In genomic region chr17:79865351-79866210, GRCh38 we compare ENCODE assay signal across 22 cellular contexts. TPM values are rescaled to one million over a fixed set of nuclear protein-coding genes. Genes with fewer than 3 reads are reported as not detected.
A peak's percentile ranks its signal among the peaks of the same experiment; 100 is the strongest.
DNase-seq lines count a peak whose midpoint lies in the region; ATAC-seq, FAIRE-seq and TF ChIP-seq lines count a peak whose summit lies in the region.
"Had no signal": no experiment of that assay in that cellular context is flagged by ENCODE, and none has a peak within 500 bp of the region (broad histone marks: within the 10 kb centered on the region; RNA-seq: fewer than 3 reads in every experiment).

No MANE protein-coding gene starts in this region.

- H2BK5ac ChIP-seq in neuronal stem cell (ENCODE audit: low read length) = peak overlapping the region; percentile 0

- TF ChIP-seq CTCF in HepG2 (CRISPR knock-in tag; IDR thresholded peaks at IDR 0.05) (no peak), right lobe of liver (IDR thresholded peaks at IDR 0.05) (no peak), Panc1 (IDR thresholded peaks at IDR 0.05) (no peak)

- ATAC-seq in HepG2 (no peak), right lobe of liver (no peak), Panc1 (peak; percentile 5; the same call in 1 of the 2 replicates), GM19455 (IDR thresholded peaks at IDR 0.05; ENCODE audit: unreplicated experiment) (no peak)
- ATAC-seq: GM23338, HCT116 had no signal

- H3K36me3 ChIP-seq in HepG2 (replicated peaks in 1 of 2; ENCODE audit: control insufficient read depth in 1 of 2, insufficient read depth in 2 of 2, low read length in 2 of 2) (no peaks in the 10 kb centered on the region), right lobe of liver (no peaks in the 10 kb centered on the region), Panc1 (ENCODE audit: control insufficient read depth, insufficient read depth, low read length) (no peaks in the 10 kb centered on the region), neuronal stem cell (replicated peaks in 1 of 2; ENCODE audit: control insufficient read depth in 2 of 2, insufficient read depth in 2 of 2, low read length in 2 of 2) (no peaks in the 10 kb centered on the region), SJCRH30 (no peaks in the 10 kb centered on the region)

- peak overlapping the region; percentile 18 for H2BK15ac ChIP-seq in neuronal stem cell (ENCODE audit: low read length)

- peak overlapping the region; percentile 53 for H3K18ac ChIP-seq in neuronal stem cell (ENCODE audit: low read length)

- peak overlapping the region; percentile 56 for H3K4ac ChIP-seq in neuronal stem cell (ENCODE audit: low read length)

- H3K79me2 ChIP-seq in HepG2 (ENCODE audit: insufficient read depth, low read length) = no peaks in the 10 kb centered on the region

- H3K9me3 ChIP-seq in HepG2 (ENCODE audit: low read length) = no peaks in the 10 kb centered on the region
- H3K9me3 ChIP-seq in right lobe of liver = no peaks in the 10 kb centered on the region
- no peaks in the 10 kb centered on the region for H3K9me3 ChIP-seq in Panc1 (ENCODE audit: control insufficient read depth, insufficient read depth, low read depth, low read length)
- no peaks in the 10 kb centered on the region for H3K9me3 ChIP-seq in neuronal stem cell (replicated peaks in 1 of 2; ENCODE audit: control insufficient read depth in 2 of 2, insufficient read depth in 1 of 2, low read depth in 1 of 2, low read length in 2 of 2)
- no peaks in the 10 kb centered on the region for H3K9me3 ChIP-seq in SJCRH30 (replicated peaks)

- peak overlapping the region; percentile 27 for H3K23ac ChIP-seq in neuronal stem cell (ENCODE audit: low read depth, low read length, poor library complexity)

- peaks cover 29% of the 10 kb centered on the region for H3K4me1 ChIP-seq in HepG2 (ENCODE audit: insufficient read depth, low read length)
- H3K4me1 ChIP-seq in right lobe of liver = no peaks in the 10 kb centered on the region
- no peaks in the 10 kb centered on the region for H3K4me1 ChIP-seq in Panc1 (ENCODE audit: control insufficient read depth, insufficient read depth, low read length)
- H3K4me1 ChIP-seq in neuronal stem cell (ENCODE audit: control insufficient read depth in 2 of 2, insufficient read depth in 1 of 2, low read depth in 1 of 2, low read length in 2 of 2) = peaks cover 17 to 24% of the 10 kb centered on the region in 2 donors
- H3K4me1 ChIP-seq in SJCRH30 = peaks cover 14% of the 10 kb centered on the region

- in situ Hi-C loops in HepG2 (cut with HindIII; ENCODE audit: extremely low pct_ligation_motif_present, low pct_unique_long_range_greater_than_20kb) = no loop called here
- in situ Hi-C loops in Panc1 (cut with HindIII; ENCODE audit: low pct_unique_long_range_greater_than_20kb, low sequenced_read_pairs) = loop anchor here (25.0 kb wide), 1 partner anchor 122 kb away; no protein-coding TSS in a partner anchor

- H3K4me2 ChIP-seq in HepG2 (ENCODE audit: low read depth, low read length) (no peak overlapping the region), neuronal stem cell (ENCODE audit: insufficient read depth, low read length, poor library complexity, severe bottlenecking) (no peak overlapping the region)
- H3K4me2 ChIP-seq: GM23338, KMS-11 had no signal

- POLR2A ChIA-PET in HepG2 (lab: Yijun Ruan, JAX) = no interaction called here
- POLR2A ChIA-PET in Panc1 (lab: Charles Lee) = interaction anchor here (0.6 kb wide), 1 partner anchor 10 kb away, joined by 3 read pairs; no protein-coding TSS in a partner anchor

- intact Hi-C loops in HepG2 (cut with micrococcal nuclease; ENCODE audit: unreplicated experiment) = no loop called here
- intact Hi-C loops in right lobe of liver (cut with DNase I) = no loop called here
- intact Hi-C loops in Panc1 (cut with micrococcal nuclease; ENCODE audit: unreplicated experiment) = no loop called here

- no peak for TF ChIP-seq RAD21 in HepG2 (CRISPR knock-in tag; IDR thresholded peaks at IDR 0.05)

- H3K79me1 ChIP-seq in neuronal stem cell (ENCODE audit: low read depth, low read length) = no peaks in the 10 kb centered on the region

- H3K27ac ChIP-seq in HepG2 (ENCODE audit: extremely low read length, insufficient read depth, low read length) = no peak overlapping the region
- no peak overlapping the region for H3K27ac ChIP-seq in right lobe of liver
- H3K27ac ChIP-seq in Panc1 (ENCODE audit: low read length) = no peak overlapping the region
- H3K27ac ChIP-seq in neuronal stem cell (replicated peaks; ENCODE audit: low read length) = no peak overlapping the region
- no peak overlapping the region for H3K27ac ChIP-seq in SJCRH30
- H3K27ac ChIP-seq: KMS-11 had no signal

- no peaks in the 10 kb centered on the region for H4K20me1 ChIP-seq in HepG2 (ENCODE audit: insufficient read depth, low read length)

- H2BK12ac ChIP-seq in neuronal stem cell (ENCODE audit: low read length) = no peak overlapping the region

- no peak for TF ChIP-seq EP300 in HepG2 (IDR thresholded peaks at IDR 0.05; ENCODE audit: low read depth in 2 of 2, low read length in 2 of 2)
- TF ChIP-seq EP300 in HepG2 (CRISPR knock-in tag; IDR thresholded peaks at IDR 0.05; ENCODE audit: borderline replicate concordance) = no peak

- H2AFZ ChIP-seq in HepG2 (ENCODE audit: low read length) (no peak overlapping the region), neuronal stem cell (ENCODE audit: low read length) (no peak overlapping the region)
- H2AFZ ChIP-seq: GM23338 had no signal

- peak overlapping the region; percentile 58 for H3K14ac ChIP-seq in neuronal stem cell (ENCODE audit: low read length)

- H3K27me3 ChIP-seq in HepG2 (ENCODE audit: control insufficient read depth in 1 of 2, insufficient read depth in 2 of 2, low read length in 2 of 2) = peaks cover 22 to 69% of the 10 kb centered on the region in 2 experiments
- no peaks in the 10 kb centered on the region for H3K27me3 ChIP-seq in right lobe of liver
- no peaks in the 10 kb centered on the region for H3K27me3 ChIP-seq in Panc1 (ENCODE audit: control insufficient read depth, insufficient read depth, low read length)
- H3K27me3 ChIP-seq in neuronal stem cell (ENCODE audit: control insufficient read depth in 3 of 3, insufficient read depth in 3 of 3, low read depth in 1 of 3, low read length in 3 of 3) = peaks cover 0 to 4% (median 2%) of the 10 kb centered on the region in 3 experiments
- peaks cover 59% of the 10 kb centered on the region for H3K27me3 ChIP-seq in SJCRH30

- BruUV-seq in HepG2 (replicated peaks; lab: Mats Ljungman, UMichigan) (no TSS peak), Panc1 (replicated peaks; lab: Mats Ljungman, UMichigan) (no TSS peak)

- no peak overlapping the region for H4K91ac ChIP-seq in neuronal stem cell (ENCODE audit: low read depth, low read length, poor library complexity)

- no peak overlapping the region for H3K4me3 ChIP-seq in HepG2 (replicated peaks in 1 of 3; ENCODE audit: insufficient read depth in 1 of 3, low read depth in 2 of 3, low read length in 3 of 3)
- no peak overlapping the region for H3K4me3 ChIP-seq in right lobe of liver
- H3K4me3 ChIP-seq in Panc1 (ENCODE audit: low read depth in 2 of 2, low read length in 2 of 2) = no peak overlapping the region
- no peak overlapping the region for H3K4me3 ChIP-seq in neuronal stem cell (ENCODE audit: low read length in 2 of 2)
- H3K4me3 ChIP-seq in SJCRH30 = no peak overlapping the region
- H3K4me3 ChIP-seq: GM23338 had no signal

- no peak for DNase-seq in HepG2 (ENCODE audit: low spot score)
- no peak for DNase-seq in right lobe of liver
- no peak for DNase-seq in Panc1 (ENCODE audit: low read depth, low spot score)
- no peak for DNase-seq in neuronal stem cell (ENCODE audit: low spot score)
- no peak for DNase-seq in SJCRH30
- DNase-seq in NOMO-1 (lab: John Stamatoyannopoulos, UW; ENCODE audit: unreplicated experiment in 2 of 2) = no peak
- DNase-seq: DMS79 treated with DMSO at 0.1 percent for 48 hours, IMR-90, NCI-H1092 treated with DMSO at 0.1 percent for 48 hours, NCI-H1436 treated with DMSO at 0.1 percent for 48 hours, NCI-H2029 treated with DMSO at 0.1 percent for 48 hours, NCI-H226, NCI-H524, NCI-H774, SHP77 had no signal

- FAIRE-seq in HepG2 (lab: Jason Lieb, UNC) = no peak
- FAIRE-seq: GM12891, GM18507, HTR-8/SVneo had no signal

- no peak overlapping the region for H2BK120ac ChIP-seq in neuronal stem cell (ENCODE audit: low read depth, low read length)

- H2AK5ac ChIP-seq in neuronal stem cell (ENCODE audit: low read depth, low read length) = peak overlapping the region; percentile 81

- H3K9ac ChIP-seq in HepG2 (ENCODE audit: insufficient read depth, low read depth, low read length) (no peak overlapping the region), neuronal stem cell (ENCODE audit: low read depth, low read length, poor library complexity) (no peak overlapping the region)
- H3K9ac ChIP-seq: KMS-11 had no signal

- no peak overlapping the region for H4K8ac ChIP-seq in neuronal stem cell (ENCODE audit: low read depth, low read length)

- 50% methylated on average over 18 of the region's 18 CpGs for WGBS in HepG2 (ENCODE audit: low lambda C conversion rate)
- 100% methylated on average over 1 of the region's 18 CpGs for WGBS in right lobe of liver (ENCODE audit: insufficient coverage, low coverage, low lambda C conversion rate, missing lambda C conversion rate)
- no CpG with 5 or more reads among the region's 18 CpGs for WGBS in neuronal stem cell (ENCODE audit: extremely low coverage in 2 of 2, insufficient read length in 2 of 2, insufficient replicate concordance in 1 of 2), 2 donors

- TF ChIP-seq POLR2A in HepG2 (IDR thresholded peaks at IDR 0.05; ENCODE audit: insufficient read depth in 1 of 2, low read depth in 2 of 2, low read length in 2 of 2) (no peak), right lobe of liver (IDR thresholded peaks at IDR 0.05) (no peak)

- CTCF ChIA-PET in HepG2 (lab: Yijun Ruan, JAX; ENCODE audit: low intra/inter-chr PET ratio, low total read pairs) = no interaction called here
- CTCF ChIA-PET in Panc1 (lab: Charles Lee) = interaction anchor here (0.8 kb wide), 1 partner anchor 30 kb away, joined by 3 read pairs; no protein-coding TSS in a partner anchor

RNA-seq across cellular contexts. Expression of gene CBX4, which starts 26.3 kb away (rescaled TPM):
- total RNA-seq in HepG2 (2016; rRNA removed; fragmentation: Illumina TruSeq; extraction: Trizol) = 17.1 and 25.8 TPM in 2 replicates
- 4.7 and 4.8 TPM in 2 replicates for total RNA-seq in HepG2 (2016; cell fraction: cytosol; rRNA removed; fragmentation: Illumina TruSeq; extraction: Trizol; ENCODE audit: low read depth)
- total RNA-seq in HepG2 (2016; cell fraction: insoluble cytoplasmic fraction; rRNA removed; fragmentation: Illumina TruSeq; extraction: Trizol) = 17.7 and 25.2 TPM in 2 replicates
- 13.9 and 15.1 TPM in 2 replicates for total RNA-seq in HepG2 (2016; cell fraction: membrane; rRNA removed; fragmentation: Illumina TruSeq; extraction: Trizol)
- total RNA-seq in HepG2 (2016; cell fraction: nucleus; rRNA removed; fragmentation: Illumina TruSeq; extraction: Trizol) = 18.5 and 22.8 TPM in 2 replicates
- polyA plus RNA-seq in HepG2 (2011; rRNA removed) = 50.8 and 61.1 TPM in 2 replicates
- 31.1 and 45.6 TPM in 2 replicates for polyA plus RNA-seq in HepG2 (2011; cell fraction: cytosol; rRNA removed)
- 117 and 122 TPM in 2 replicates for polyA plus RNA-seq in HepG2 (2011; cell fraction: nucleus; rRNA removed)
- 27.9 and 32.4 TPM in 2 replicates for polyA plus RNA-seq in HepG2 (2012)
- polyA plus RNA-seq in HepG2 (2016; cell fraction: cytosol; fragmentation: Illumina TruSeq; extraction: Trizol; ENCODE audit: low read depth) = 3.7 and 4.2 TPM in 2 replicates
- 29.4 and 33.0 TPM in 2 replicates for polyA plus RNA-seq in HepG2 (2016; cell fraction: insoluble cytoplasmic fraction; fragmentation: Illumina TruSeq; extraction: Trizol; ENCODE audit: low read depth)
- 11.7 and 12.5 TPM in 2 replicates for polyA plus RNA-seq in HepG2 (2016; cell fraction: membrane; fragmentation: Illumina TruSeq; extraction: Trizol; ENCODE audit: low read depth)
- polyA plus RNA-seq in HepG2 (2016; cell fraction: nucleus; fragmentation: Illumina TruSeq; extraction: Trizol; ENCODE audit: insufficient read depth, low read depth) = 60.4 and 60.8 TPM in 2 replicates
- 17.1 and 51.0 TPM in 2 replicates for polyA minus RNA-seq in HepG2 (2011; rRNA and poly(A)+ RNA removed; ENCODE audit: low replicate concordance)
- polyA minus RNA-seq in HepG2 (2011; cell fraction: cytosol; rRNA and poly(A)+ RNA removed) = 33.1 and 38.6 TPM in 2 replicates
- polyA minus RNA-seq in HepG2 (2011; cell fraction: nucleus; rRNA and poly(A)+ RNA removed) = 17.8 and 25.2 TPM in 2 replicates
- total RNA-seq in right lobe of liver = 10 to 100 TPM in 5 of 6 experiments, 1 to 10 TPM in 1; 8.9 to 21.9 (median 15.1) TPM
- total RNA-seq in Panc1 (2021; ENCODE audit: unreplicated experiment) = 48.6 TPM
- polyA plus RNA-seq in Panc1 (2012; ENCODE audit: insufficient read length) = 39.2 TPM
- polyA plus RNA-seq in neuronal stem cell (2013, experiment 1 of 2) = 10.0 TPM
- polyA plus RNA-seq in neuronal stem cell (2013, experiment 2 of 2) = 10.0 TPM
- 26.3 and 30.2 TPM in 2 replicates for total RNA-seq in SJCRH30 (2014; rRNA removed; shearing (Covaris generic))
